Comparison of ENCODE assay signal across 13 cellular contexts in genomic region chr12:65618574-65618973, GRCh38.
DNase-seq lines count a peak whose midpoint lies in the region; ATAC-seq, FAIRE-seq and TF ChIP-seq lines count a peak whose summit lies in the region.
"Had no signal": no experiment of that assay in that cellular context is flagged by ENCODE, and none has a peak within 500 bp of the region (broad histone marks: within the 10 kb centered on the region; RNA-seq: fewer than 3 reads in every experiment).

No MANE protein-coding gene starts in this region.

- no peak overlapping the region for H3K9ac ChIP-seq in GM12878 (ENCODE audit: control insufficient read depth, insufficient read depth, low read length)

- H3K4me2 ChIP-seq in GM23338 (no peak overlapping the region), GM12878 (ENCODE audit: control insufficient read depth, insufficient read depth) (peak overlapping the region; percentile 54)

- TF ChIP-seq CTCF in GM23338 (conservative IDR thresholded peaks at IDR 0.05; ENCODE audit: low read depth in 2 of 2) (no peak), GM12878 (IDR thresholded peaks at IDR 0.05 in 2 of 3, conservative IDR thresholded peaks at IDR 0.05 in 1 of 3; ENCODE audit: control insufficient read depth in 2 of 3, extremely low read depth in 1 of 3, insufficient read depth in 1 of 3, low read depth in 3 of 3, low read length in 3 of 3) (no peak), mesothelial cell of epicardium (IDR thresholded peaks at IDR 0.05; ENCODE audit: unreplicated experiment) (no peak)

- POLR2A ChIA-PET in GM12878 (lab: Charles Lee) = no interaction called here

- H3K27me3 Mint-ChIP-seq in GM23338 (ENCODE audit: insufficient read depth, low read depth, poor library complexity) (peaks cover 2% of the 10 kb centered on the region), mesothelial cell of epicardium (ENCODE audit: low read depth) (no peaks in the 10 kb centered on the region)

- peaks cover 3% of the 10 kb centered on the region; the same call in 1 of the 2 replicates for H3K9me2 ChIP-seq in GM23338 (ENCODE audit: insufficient read depth)

- H3F3A ChIP-seq in GM23338 (replicated peaks; ENCODE audit: low read depth) = no peaks in the 10 kb centered on the region

- TF ChIP-seq POLR2A in GM12878 (IDR thresholded peaks at IDR 0.05; ENCODE audit: low read depth, low read length) = no peak

- in situ Hi-C loops in GM12878 (cut with MboI) = no loop called here

- no TSS peak for BruUV-seq in GM12878 (replicated peaks; lab: Mats Ljungman, UMichigan)

- CTCF ChIA-PET in GM12878 (lab: Yijun Ruan, JAX) = interaction anchor here (2.1 to 2.6 kb wide), 2 partner anchors 16 to 62 kb away, joined by 5 to 10 read pairs; no protein-coding TSS in a partner anchor

- SMC1A ChIA-PET in GM12878 (lab: Charles Lee; ENCODE audit: uncharacterized antibody, unreplicated experiment) = interaction anchor here (0.8 to 1.2 kb wide), 2 partner anchors 25 to 26 kb away, joined by 3 read pairs; no protein-coding TSS in a partner anchor

- H2AFZ ChIP-seq in ACC112 (ENCODE audit: low read length, unreplicated experiment) (no peak overlapping the region), GM23338 (peak overlapping the region; percentile 44; the same call in 1 of the 2 replicates), GM12878 (ENCODE audit: control insufficient read depth, low read depth, low read length) (no peak overlapping the region)

- no peak overlapping the region for H3K4me3 ChIP-seq in ACC112 (ENCODE audit: low read depth, low read length)
- no peak overlapping the region for H3K4me3 ChIP-seq in GM23338
- H3K4me3 ChIP-seq in GM12878 = no peak overlapping the region
- H3K4me3 ChIP-seq: Peyer's patch had no signal

- no peaks in the 10 kb centered on the region for H3K9me3 ChIP-seq in GM12878 (replicated peaks; ENCODE audit: control insufficient read depth, insufficient read depth, low read length)
- H3K9me3 ChIP-seq: Peyer's patch had no signal

- H3K27ac ChIP-seq in ACC112 (ENCODE audit: low read depth, low read length) (peak overlapping the region; percentile 22), GM23338 (ENCODE audit: low read depth) (no peak overlapping the region), GM12878 (ENCODE audit: control insufficient read depth, insufficient read depth) (no peak overlapping the region)
- H3K27ac ChIP-seq: Peyer's patch had no signal

- H3K4me1 ChIP-seq in ACC112 (ENCODE audit: control insufficient read depth, insufficient read depth, low read length, unreplicated experiment) (peaks cover 22% of the 10 kb centered on the region), GM23338 (ENCODE audit: insufficient read depth) (no peaks in the 10 kb centered on the region), GM12878 (ENCODE audit: control insufficient read depth, insufficient read depth, low read length) (peaks cover 3% of the 10 kb centered on the region; the same call in 1 of the 2 replicates)
- H3K4me1 ChIP-seq: Peyer's patch had no signal

- H3K79me2 ChIP-seq in ACC112 (ENCODE audit: control insufficient read depth, insufficient read depth, low read length, unreplicated experiment) (no peaks in the 10 kb centered on the region), GM23338 (replicated peaks; ENCODE audit: insufficient read depth) (no peaks in the 10 kb centered on the region), GM12878 (ENCODE audit: control insufficient read depth, insufficient read depth, low read length) (no peaks in the 10 kb centered on the region)

- ATAC-seq in GM23338 (no peak), GM12878 (peak; percentile 60), GM18873 (IDR thresholded peaks at IDR 0.05; ENCODE audit: low FRiP score, unreplicated experiment) (no peak)

- H3K36me3 ChIP-seq in ACC112 (ENCODE audit: insufficient read depth, low read length) (peaks cover 6% of the 10 kb centered on the region; the same call in 1 of the 2 replicates), GM23338 (ENCODE audit: insufficient read depth) (no peaks in the 10 kb centered on the region), GM12878 (ENCODE audit: control insufficient read depth in 2 of 2, insufficient read depth in 2 of 2, low read length in 1 of 2) (no peaks in the 10 kb centered on the region)
- H3K36me3 ChIP-seq: Peyer's patch had no signal

- WGBS in GM12878 (ENCODE audit: insufficient coverage, insufficient replicate concordance, low lambda C conversion rate, missing lambda C conversion rate) = 0% methylated on average over 2 of the region's 2 CpGs

- no peaks in the 10 kb centered on the region for H3K9me3 Mint-ChIP-seq in GM23338
- peaks cover 4% of the 10 kb centered on the region for H3K9me3 Mint-ChIP-seq in mesothelial cell of epicardium
- H3K9me3 Mint-ChIP-seq: H9 had no signal

- H3K27ac Mint-ChIP-seq in GM23338 (no peak overlapping the region), mesothelial cell of epicardium (peak overlapping the region; percentile 64)

- no peak for TF ChIP-seq RAD21 in GM12878 (IDR thresholded peaks at IDR 0.05; ENCODE audit: insufficient read depth, low read depth, low read length)

- H3K4me1 Mint-ChIP-seq in GM23338 (peaks cover 5% of the 10 kb centered on the region), mesothelial cell of epicardium (peaks cover 36% of the 10 kb centered on the region)

- H3K4me3 Mint-ChIP-seq in GM23338 (no peak overlapping the region), mesothelial cell of epicardium (no peak overlapping the region)
- H3K4me3 Mint-ChIP-seq: H9 had no signal

- TF ChIP-seq EP300 in GM12878 (IDR thresholded peaks at IDR 0.05; ENCODE audit: borderline replicate concordance in 1 of 2, control insufficient read depth in 1 of 2, low read depth in 2 of 2, low read length in 2 of 2) = no peak

- H3K36me3 Mint-ChIP-seq in GM23338 (ENCODE audit: low read depth) (no peaks in the 10 kb centered on the region), mesothelial cell of epicardium (no peaks in the 10 kb centered on the region)

- H3K27me3 ChIP-seq in ACC112 (ENCODE audit: insufficient read depth, low read length) (no peaks in the 10 kb centered on the region), GM23338 (ENCODE audit: insufficient read depth) (no peaks in the 10 kb centered on the region), GM12878 (replicated peaks in 1 of 2; ENCODE audit: control insufficient read depth in 2 of 2, insufficient read depth in 2 of 2, low read length in 1 of 2) (no peaks in the 10 kb centered on the region)
- H3K27me3 ChIP-seq: Peyer's patch had no signal

- no peaks in the 10 kb centered on the region for H4K20me1 ChIP-seq in GM23338 (replicated peaks; ENCODE audit: insufficient read depth)
- H4K20me1 ChIP-seq in GM12878 (ENCODE audit: control insufficient read depth, insufficient read depth) = no peaks in the 10 kb centered on the region

- RAD21 ChIA-PET in GM12878 (lab: Charles Lee; ENCODE audit: unreplicated experiment) = interaction anchor here (1.3 kb wide), 1 partner anchor 16 kb away, joined by 3 read pairs; no protein-coding TSS in a partner anchor

- no peak for FAIRE-seq in GM12878 (lab: Jason Lieb, UNC)

- DNase-seq in GM23338 (ENCODE audit: low spot score) (no peak), GM12878 (ENCODE audit: low read depth, low spot score) (no peak), mesothelial cell of epicardium (ENCODE audit: low spot score in 2 of 2, unreplicated experiment in 2 of 2) (no peak), NCI-H446 (lab: John Stamatoyannopoulos, UW) (no peak), anterior cingulate cortex (lab: John Stamatoyannopoulos, UW) (no peak)
- DNase-seq: H9, NCI-H1417 treated with DMSO at 0.1 percent for 48 hours, NCI-H2029, NCI-H510A treated with DMSO at 0.1 percent for 48 hours, Peyer's patch, SHP77 had no signal

- intact Hi-C loops in GM12878 (cut with micrococcal nuclease; ENCODE audit: unreplicated experiment) = no loop called here

TF ChIP-seq in GM23338, 12 proteins besides CTCF, POLR2A, EP300 and RAD21 (continues in another document):
- TF ChIP-seq NANOG (IDR thresholded peaks at IDR 0.05; ENCODE audit: borderline replicate concordance) (no peak), ZNF114 (CRISPR knock-in tag; IDR thresholded peaks at IDR 0.05) (no peak), CREB1 (CRISPR knock-in tag; IDR thresholded peaks at IDR 0.05; ENCODE audit: low read depth) (no peak)

TF ChIP-seq in GM12878, 131 proteins besides CTCF, POLR2A, EP300 and RAD21:
- TF ChIP-seq TBL1XR1 (IDR thresholded peaks at IDR 0.05; ENCODE audit: low read depth, low read length) (no peak), MXI1 (IDR thresholded peaks at IDR 0.05; ENCODE audit: low read depth, low read length) (no peak)
